In the genomic region with DNA sequence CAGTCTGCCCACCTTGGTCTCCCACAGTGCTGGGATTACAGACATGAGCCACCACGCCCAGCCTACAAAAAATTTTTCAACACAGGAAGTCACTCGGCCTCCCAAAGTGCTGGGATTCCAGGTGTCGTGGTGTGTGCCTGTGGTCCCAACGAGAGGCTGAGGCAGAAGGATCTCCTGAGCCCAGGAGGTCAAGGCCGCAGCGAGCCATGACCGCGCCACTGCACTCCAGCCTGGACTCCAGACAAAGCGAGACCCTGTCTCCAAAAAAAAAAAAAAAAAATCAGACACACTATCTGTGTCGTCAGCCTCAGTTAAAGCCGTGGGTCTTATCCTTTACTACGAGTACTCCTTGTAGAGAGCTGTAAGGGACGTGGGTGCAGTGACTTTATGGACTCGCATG, we compare ENCODE assay signal across 16 cellular contexts. TPM values are rescaled to one million over a fixed set of nuclear protein-coding genes. Genes with fewer than 3 reads are reported as not detected.
DNase-seq lines count a peak whose midpoint lies in the region; ATAC-seq and TF ChIP-seq lines count a peak whose summit lies in the region.
"Had no signal": no experiment of that assay in that cellular context is flagged by ENCODE, and none has a peak within 500 bp of the region (broad histone marks: within the 10 kb centered on the region; RNA-seq: fewer than 3 reads in every experiment).

No MANE protein-coding gene starts in this region.

- H3K27me3 Mint-ChIP-seq in activated T-cell treated with anti-CD3 and anti-CD28 coated beads, Interleukin-2, amount 50 U/mL, for 24 hours = no peaks in the 10 kb centered on the region
- H3K27me3 Mint-ChIP-seq in activated T-cell treated with anti-CD3 and anti-CD28 coated beads, Interleukin-2, amount 50 U/mL, for 4 hours (ENCODE audit: low read depth) = no peaks in the 10 kb centered on the region
- H3K27me3 Mint-ChIP-seq in natural killer cell treated with Interleukin-12 subunit alpha and Interleukin-12 subunit beta and Interleukin-15 and Interleukin-18, amount 100 ng/mL, for 72 hours = no peaks in the 10 kb centered on the region
- H3K27me3 Mint-ChIP-seq in natural killer cell (ENCODE audit: low read depth in 2 of 2) = no peaks in the 10 kb centered on the region
- H3K27me3 Mint-ChIP-seq: B cell; CD4-positive, alpha-beta memory T cell had no signal

- H3K27me3 ChIP-seq in trophoblast cell (ENCODE audit: insufficient read depth, low read length) = no peaks in the 10 kb centered on the region

- no peaks in the 10 kb centered on the region for H3K9me3 ChIP-seq in trophoblast cell (ENCODE audit: insufficient read depth, low read depth, low read length)

- TF ChIP-seq CTCF in natural killer cell (IDR thresholded peaks at IDR 0.05) = no peak

- H3K4me1 ChIP-seq in trophoblast cell (ENCODE audit: control insufficient read depth in 1 of 2, insufficient read depth in 2 of 2, low read length in 2 of 2) = no peaks in the 10 kb centered on the region

- WGBS in trophoblast cell (ENCODE audit: extremely low coverage, insufficient coverage, insufficient read length) = no CpG with 5 or more reads among the region's 14 CpGs

- DNase-seq in activated T-cell treated with anti-CD3 and anti-CD28 coated beads, Interleukin-2, amount 50 U/mL, for 24 hours = no peak
- no peak for DNase-seq in activated T-cell treated with anti-CD3 and anti-CD28 coated beads, Interleukin-2, amount 50 U/mL, for 4 hours
- no peak for DNase-seq in natural killer cell treated with Interleukin-12 subunit alpha and Interleukin-12 subunit beta and Interleukin-15 and Interleukin-18, amount 100 ng/mL, for 72 hours (ENCODE audit: low spot score)
- DNase-seq in natural killer cell (no peak), trophoblast cell (no peak), ecto neural progenitor cell (ENCODE audit: low spot score) (no peak), amygdala (lab: John Stamatoyannopoulos, UW) (no peak)
- DNase-seq: C1 segment of cervical spinal cord; CD4-positive, alpha-beta memory T cell; COR-L47; DMS153; DMS79 treated with DMSO at 0.1 percent for 48 hours; EL; GOT3; H9 had no signal

- H3K4ac ChIP-seq in trophoblast cell (ENCODE audit: low read depth, low read length) = peak overlapping the region; percentile 61

- H3K4me3 Mint-ChIP-seq in activated T-cell treated with anti-CD3 and anti-CD28 coated beads, Interleukin-2, amount 50 U/mL, for 24 hours = no peak overlapping the region
- no peak overlapping the region for H3K4me3 Mint-ChIP-seq in activated T-cell treated with anti-CD3 and anti-CD28 coated beads, Interleukin-2, amount 50 U/mL, for 4 hours
- no peak overlapping the region for H3K4me3 Mint-ChIP-seq in natural killer cell treated with Interleukin-12 subunit alpha and Interleukin-12 subunit beta and Interleukin-15 and Interleukin-18, amount 100 ng/mL, for 72 hours
- no peak overlapping the region for H3K4me3 Mint-ChIP-seq in natural killer cell
- H3K4me3 Mint-ChIP-seq: B cell; CD4-positive, alpha-beta memory T cell; H9 had no signal

- H3K79me1 ChIP-seq in trophoblast cell (ENCODE audit: low read length) = no peaks in the 10 kb centered on the region

- H3K23ac ChIP-seq in trophoblast cell (ENCODE audit: low read length) = no peak overlapping the region

- H2AK5ac ChIP-seq in trophoblast cell (ENCODE audit: low read length) = no peak overlapping the region

- H3K14ac ChIP-seq in trophoblast cell (ENCODE audit: low read length) = no peak overlapping the region

- H2BK12ac ChIP-seq in trophoblast cell (ENCODE audit: low read length) = no peak overlapping the region

- no peak for ATAC-seq in activated T-cell treated with anti-CD3 and anti-CD28 coated beads, Interleukin-2, amount 50 U/mL, for 4 hours
- no peak for ATAC-seq in natural killer cell treated with Interleukin-12 subunit alpha and Interleukin-12 subunit beta and Interleukin-15 and Interleukin-18, amount 100 ng/mL, for 72 hours
- ATAC-seq in natural killer cell = no peak

- H3K27ac ChIP-seq in trophoblast cell (ENCODE audit: low read depth, low read length) = no peak overlapping the region

- H2AFZ ChIP-seq in trophoblast cell (ENCODE audit: insufficient read depth, low read length, poor library complexity) = no peak overlapping the region

- no peaks in the 10 kb centered on the region for H3K9me3 Mint-ChIP-seq in activated T-cell treated with anti-CD3 and anti-CD28 coated beads, Interleukin-2, amount 50 U/mL, for 24 hours
- H3K9me3 Mint-ChIP-seq in activated T-cell treated with anti-CD3 and anti-CD28 coated beads, Interleukin-2, amount 50 U/mL, for 4 hours = no peaks in the 10 kb centered on the region
- H3K9me3 Mint-ChIP-seq in natural killer cell treated with Interleukin-12 subunit alpha and Interleukin-12 subunit beta and Interleukin-15 and Interleukin-18, amount 100 ng/mL, for 72 hours = no peaks in the 10 kb centered on the region
- no peaks in the 10 kb centered on the region for H3K9me3 Mint-ChIP-seq in natural killer cell
- H3K9me3 Mint-ChIP-seq: CD4-positive, alpha-beta memory T cell; H9 had no signal

- H4K8ac ChIP-seq in trophoblast cell (ENCODE audit: low read depth, low read length) = no peak overlapping the region

- H3K4me3 ChIP-seq in trophoblast cell (ENCODE audit: low read depth, low read length) = no peak overlapping the region

- H3K36me3 Mint-ChIP-seq in activated T-cell treated with anti-CD3 and anti-CD28 coated beads, Interleukin-2, amount 50 U/mL, for 24 hours (ENCODE audit: low read depth) = peaks cover 85% of the 10 kb centered on the region
- peaks cover 24% of the 10 kb centered on the region for H3K36me3 Mint-ChIP-seq in activated T-cell treated with anti-CD3 and anti-CD28 coated beads, Interleukin-2, amount 50 U/mL, for 4 hours (ENCODE audit: insufficient read depth)
- H3K36me3 Mint-ChIP-seq in natural killer cell treated with Interleukin-12 subunit alpha and Interleukin-12 subunit beta and Interleukin-15 and Interleukin-18, amount 100 ng/mL, for 72 hours = peaks cover 28% of the 10 kb centered on the region
- H3K36me3 Mint-ChIP-seq in natural killer cell = no peaks in the 10 kb centered on the region

- H3K18ac ChIP-seq in trophoblast cell (ENCODE audit: low read length) = no peak overlapping the region

- H4K91ac ChIP-seq in trophoblast cell (ENCODE audit: low read depth, low read length) = no peak overlapping the region

- peaks cover 46% of the 10 kb centered on the region for H3K79me2 ChIP-seq in trophoblast cell (ENCODE audit: control insufficient read depth, insufficient read depth, low read length, poor library complexity)

- H3K9ac ChIP-seq in trophoblast cell (ENCODE audit: low read length) = no peak overlapping the region

- no peak overlapping the region for H2BK120ac ChIP-seq in trophoblast cell (ENCODE audit: insufficient read depth, low read length, poor library complexity)

- peak overlapping the region; percentile 89 for H3K27ac Mint-ChIP-seq in activated T-cell treated with anti-CD3 and anti-CD28 coated beads, Interleukin-2, amount 50 U/mL, for 24 hours
- peak overlapping the region; percentile 87 for H3K27ac Mint-ChIP-seq in natural killer cell treated with Interleukin-12 subunit alpha and Interleukin-12 subunit beta and Interleukin-15 and Interleukin-18, amount 100 ng/mL, for 72 hours
- H3K27ac Mint-ChIP-seq in natural killer cell = no peak overlapping the region
- H3K27ac Mint-ChIP-seq: B cell, H9 had no signal

- H4K12ac ChIP-seq in trophoblast cell (ENCODE audit: low read depth, low read length) = no peak overlapping the region

- intact Hi-C loops in natural killer cell (cut with micrococcal nuclease) = no loop called here

- H3K36me3 ChIP-seq in trophoblast cell (ENCODE audit: control insufficient read depth in 1 of 2, insufficient read depth in 2 of 2, low read length in 2 of 2) = peaks cover 42 to 50% of the 10 kb centered on the region in 2 experiments

- H3K4me1 Mint-ChIP-seq in activated T-cell treated with anti-CD3 and anti-CD28 coated beads, Interleukin-2, amount 50 U/mL, for 24 hours (ENCODE audit: low read depth) = peaks cover 74% of the 10 kb centered on the region
- peaks cover 61% of the 10 kb centered on the region for H3K4me1 Mint-ChIP-seq in activated T-cell treated with anti-CD3 and anti-CD28 coated beads, Interleukin-2, amount 50 U/mL, for 4 hours (ENCODE audit: low read depth)
- peaks cover 53 to 70% of the 10 kb centered on the region in 2 donors for H3K4me1 Mint-ChIP-seq in natural killer cell treated with Interleukin-12 subunit alpha and Interleukin-12 subunit beta and Interleukin-15 and Interleukin-18, amount 100 ng/mL, for 72 hours (ENCODE audit: low read depth in 2 of 2)
- peaks cover 50 to 66% of the 10 kb centered on the region in 2 donors for H3K4me1 Mint-ChIP-seq in natural killer cell

- no peak overlapping the region for H3K4me2 ChIP-seq in trophoblast cell (ENCODE audit: low read length)

- no peak overlapping the region for H2BK5ac ChIP-seq in trophoblast cell (ENCODE audit: low read depth, low read length, poor library complexity)

RNA-seq across cellular contexts. Expression of a gene that starts 15.8 kb away (rescaled TPM):
- total RNA-seq in activated T-cell treated with anti-CD3 and anti-CD28 coated beads, Interleukin-2, amount 50 U/mL, for 4 hours = 100 to 1,000 TPM; 112 to 125 (median 124) TPM
- 100 to 1,000 TPM; 102 to 179 TPM for total RNA-seq in natural killer cell treated with Interleukin-12 subunit alpha and Interleukin-12 subunit beta and Interleukin-15 and Interleukin-18, amount 100 ng/mL, for 72 hours
- 100 to 1,000 TPM; 121 to 155 (median 140) TPM for total RNA-seq in natural killer cell
- 114 and 115 TPM in 2 replicates for polyA plus RNA-seq in trophoblast cell (2013)

Comparison
In these comparisons a context has a peak if more than half of its experiments do, and no peak if none do; other contexts are left out.
1. H3K27ac Mint-ChIP-seq: peak in activated T-cell treated with anti-CD3 and anti-CD28 coated beads, Interleukin-2, amount 50 U/mL, for 24 hours (single experiment) and natural killer cell treated with Interleukin-12 subunit alpha and Interleukin-12 subunit beta and Interleukin-15 and Interleukin-18, amount 100 ng/mL, for 72 hours (2 of 2); none in natural killer cell (0 of 2).